8 cellular contexts compared by ENCODE assay signal in genomic region chr16:70381604-70382342, GRCh38. TPM values are rescaled to one million over a fixed set of nuclear protein-coding genes. Genes with fewer than 3 reads are reported as not detected.
DNase-seq lines count a peak whose midpoint lies in the region; ATAC-seq and TF ChIP-seq lines count a peak whose summit lies in the region.

No MANE protein-coding gene starts in this region.

- WGBS in heart left ventricle, 4 donors, result 18 to 37% (median 29%) methylated on average over 28 to 47 of the region's 47 CpGs

- H3K27me3 Mint-ChIP-seq in T-cell, result no peaks in the 10 kb centered on the region

- peak; percentile 30 for DNase-seq in NCI-H2196 (lab: John Stamatoyannopoulos, UW; ENCODE audit: unreplicated experiment)
- DNase-seq in NCI-H2196 treated with DMSO at 0.1 percent for 48 hours (lab: John Stamatoyannopoulos, UW; ENCODE audit: unreplicated experiment), result no peak
- DNase-seq in T-cell, result no peak
- DNase-seq in heart left ventricle, result no peak
- no peak for DNase-seq in posterior vena cava (ENCODE audit: low spot score)
- no peak for DNase-seq in MV-4-11 (lab: John Stamatoyannopoulos, UW)

- no peaks in the 10 kb centered on the region for H3K9me3 Mint-ChIP-seq in T-cell

- peak; percentile 19 to 34 (median 26) for ATAC-seq in T-cell (replicated peaks in 1 of 4)
- peak in 3 of 4 donors; percentile 12 to 23 (median 16) for ATAC-seq in heart left ventricle
- no peak for ATAC-seq in HG03196 (IDR thresholded peaks at IDR 0.05; ENCODE audit: unreplicated experiment)

- intact Hi-C loops in heart left ventricle (cut with DNase I), result loop anchor here in 8 of 10 donors (1.0 to 5.0 kb wide), 9 partner anchors 51 to 142 kb away; partner anchors contain the start of genes ST3GAL2 (in 5 of the 8), FCSK (in 4 of the 8), COG4 (in 2 of the 8) and SF3B3 (in 2 of the 8)
- intact Hi-C loops in posterior vena cava (cut with DNase I), result loop anchor here in 1 of 2 donors (5.0 kb wide), 1 partner anchor 56 kb away; the partner anchor contains the start of gene ST3GAL2

- H3K9me3 ChIP-seq in heart left ventricle (no peaks in the 10 kb centered on the region), skeletal muscle tissue (ENCODE audit: control insufficient read depth in 3 of 3, low read length in 3 of 3) (no peaks in the 10 kb centered on the region)

- peaks cover 8% of the 10 kb centered on the region for H3K36me3 Mint-ChIP-seq in T-cell

- H3K27me3 ChIP-seq in heart left ventricle, result no peaks in the 10 kb centered on the region
- H3K27me3 ChIP-seq in skeletal muscle tissue (ENCODE audit: control insufficient read depth in 3 of 3, insufficient read depth in 3 of 3, low read length in 3 of 3), result no peaks in the 10 kb centered on the region

- H3K4me3 ChIP-seq in heart left ventricle, result peak overlapping the region; percentile 41 to 88 (median 68)
- peak overlapping the region; percentile 73 to 88 (median 84) for H3K4me3 ChIP-seq in skeletal muscle tissue (ENCODE audit: low read length in 3 of 3)

- H3K27ac Mint-ChIP-seq in T-cell, result peak overlapping the region; percentile 95

- H3K4me1 ChIP-seq in heart left ventricle (peaks cover 0 to 30% (median 15%) of the 10 kb centered on the region in 12 donors), skeletal muscle tissue (ENCODE audit: control insufficient read depth in 3 of 3, insufficient read depth in 3 of 3, low read length in 3 of 3) (peaks cover 13 to 27% (median 17%) of the 10 kb centered on the region in 3 donors)

- no peak for TF ChIP-seq CTCF in heart left ventricle (IDR thresholded peaks at IDR 0.05)

- CTCF ChIA-PET in T-cell (lab: Charles Lee), result interaction anchor here in 1 of 2 donors (0.6 to 1.5 kb wide), 6 partner anchors 13 to 620 kb away, joined by 3 to 6 read pairs (median 5); partner anchors contain the start of genes DDX19A and ST3GAL2

- peak overlapping the region in 11 of 12 donors; percentile 71 to 92 (median 83) for H3K27ac ChIP-seq in heart left ventricle
- H3K27ac ChIP-seq in skeletal muscle tissue (ENCODE audit: low read depth, low read length), result peak overlapping the region; percentile 85

- H3K4me3 Mint-ChIP-seq in T-cell, result peak overlapping the region; percentile 82 to 94 (median 91)

- TF ChIP-seq POLR2A in heart left ventricle (IDR thresholded peaks at IDR 0.05), result peak in 1 of 2 donors; percentile 15

- POLR2A ChIA-PET in T-cell (lab: Charles Lee), result interaction anchor here (0.6 to 1.1 kb wide), 5 partner anchors 20 to 1003 kb away, joined by 3 to 9 read pairs (median 3); partner anchors contain the start of genes DDX19A (in 2 of the 2) and AARS1 (in 1 of the 2)

- H3K9ac ChIP-seq in skeletal muscle tissue (ENCODE audit: low read depth in 1 of 3, low read length in 3 of 3), result peak overlapping the region; percentile 44 to 85 (median 72)

- H3K4me1 Mint-ChIP-seq in T-cell, result peaks cover 6 to 25% (median 14%) of the 10 kb centered on the region in 3 donors

- H3K36me3 ChIP-seq in heart left ventricle, result peaks cover 0 to 45% (median 16%) of the 10 kb centered on the region in 9 donors
- peaks cover 4 to 12% (median 7%) of the 10 kb centered on the region in 3 donors for H3K36me3 ChIP-seq in skeletal muscle tissue (ENCODE audit: control insufficient read depth in 3 of 3, insufficient read depth in 3 of 3, low read length in 3 of 3)

RNA-seq across cellular contexts. Expression of gene DDX19A, which starts 35.1 kb away (rescaled TPM):
- 10 to 100 TPM; 41.8 to 56.4 (median 49.4) TPM for total RNA-seq in T-cell
- 10 to 100 TPM; 19.9 to 32.0 (median 25.8) TPM for total RNA-seq in heart left ventricle
- polyA plus RNA-seq in heart left ventricle, result 10 to 100 TPM; 13.7 to 30.2 TPM
- 38.1 TPM for total RNA-seq in skeletal muscle tissue
- total RNA-seq in posterior vena cava, result 10 to 100 TPM; 29.9 to 31.9 TPM

RNA-seq across cellular contexts. Expression of gene ST3GAL2, which starts 57.1 kb away (rescaled TPM):
- 10 to 100 TPM; 18.9 to 35.1 (median 30.2) TPM for total RNA-seq in T-cell
- 10 to 100 TPM; 16.7 to 44.6 (median 20.1) TPM for total RNA-seq in heart left ventricle
- 10 to 100 TPM in 1 of 2 donors, 1 to 10 TPM in 1; 8.4 to 23.7 TPM for polyA plus RNA-seq in heart left ventricle
- total RNA-seq in skeletal muscle tissue, result 24.5 TPM
- 10 to 100 TPM; 27.7 to 29.4 TPM for total RNA-seq in posterior vena cava
